Comparison of ENCODE assay signal across 16 cellular contexts in the genomic region with DNA sequence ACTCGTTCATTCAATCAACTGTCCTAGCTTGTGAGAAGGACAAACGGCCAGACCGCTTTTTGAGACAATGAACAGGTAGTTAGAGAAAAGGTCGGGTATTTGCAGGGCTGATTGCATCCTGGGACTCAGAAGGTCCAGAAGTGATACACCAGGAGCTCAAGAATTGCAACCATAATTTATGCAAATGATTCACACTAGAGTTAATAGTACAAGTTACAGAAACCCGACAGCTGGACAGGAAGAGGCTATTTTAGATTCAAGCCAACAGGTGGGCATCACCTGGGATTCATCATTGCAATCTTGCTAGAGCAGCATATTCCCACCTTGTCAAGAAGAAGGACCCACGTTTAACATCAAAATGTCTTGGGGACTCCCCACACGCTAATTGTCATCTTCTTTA.
DNase-seq lines count a peak whose midpoint lies in the region; ATAC-seq and TF ChIP-seq lines count a peak whose summit lies in the region.
"Had no signal": no experiment of that assay in that cellular context is flagged by ENCODE, and none has a peak within 500 bp of the region (broad histone marks: within the 10 kb centered on the region; RNA-seq: fewer than 3 reads in every experiment).

No MANE protein-coding gene starts in this region.

- no peaks in the 10 kb centered on the region for H3K27me3 Mint-ChIP-seq in central memory CD8-positive, alpha-beta T cell
- H3K27me3 Mint-ChIP-seq: activated CD8-positive, alpha-beta T cell treated with anti-CD3 and anti-CD28 coated beads for 36 hours had no signal

- peaks cover 20% of the 10 kb centered on the region for H3K4me1 Mint-ChIP-seq in central memory CD8-positive, alpha-beta T cell

- CTCF ChIA-PET in PC-3 (lab: Charles Lee): no interaction called here

- H3K4me3 Mint-ChIP-seq in central memory CD8-positive, alpha-beta T cell: no peak overlapping the region
- H3K4me3 Mint-ChIP-seq: natural killer cell had no signal

- H3K27ac ChIP-seq in aorta (ENCODE audit: low read depth in 1 of 2, low read length in 2 of 2) (no peak overlapping the region), right atrium auricular region (no peak overlapping the region), PC-3 (ENCODE audit: low read length) (no peak overlapping the region)
- H3K27ac ChIP-seq: prostate gland, SK-N-MC had no signal

- TF ChIP-seq CTCF in right atrium auricular region (IDR thresholded peaks at IDR 0.05) (no peak), PC-3 (conservative IDR thresholded peaks at IDR 0.05; ENCODE audit: low read depth, low read length) (no peak)

- H3K36me3 ChIP-seq in aorta (ENCODE audit: control insufficient read depth in 1 of 2, insufficient read depth in 2 of 2, low read length in 1 of 2) (no peaks in the 10 kb centered on the region), right atrium auricular region (no peaks in the 10 kb centered on the region), PC-3 (ENCODE audit: low read depth, low read length) (no peaks in the 10 kb centered on the region)
- H3K36me3 ChIP-seq: BE2C, prostate gland had no signal

- H3K36me3 Mint-ChIP-seq in central memory CD8-positive, alpha-beta T cell (ENCODE audit: insufficient read depth): no peaks in the 10 kb centered on the region
- H3K36me3 Mint-ChIP-seq: natural killer cell had no signal

- H3K79me2 ChIP-seq in PC-3 (ENCODE audit: low read length): no peaks in the 10 kb centered on the region

- H3K9me2 ChIP-seq in PC-3 (replicated peaks; ENCODE audit: low read length): no peaks in the 10 kb centered on the region

- no TSS peak for BruUV-seq in PC-3 (replicated peaks; lab: Mats Ljungman, UMichigan)

- H3K4me3 ChIP-seq in aorta (ENCODE audit: low read length in 2 of 2) (no peak overlapping the region), right atrium auricular region (no peak overlapping the region), PC-3 (ENCODE audit: low read length) (no peak overlapping the region)
- H3K4me3 ChIP-seq: lung, prostate gland, SK-N-MC had no signal

- H3K9ac ChIP-seq in PC-3 (ENCODE audit: low read length): no peak overlapping the region

- H2AFZ ChIP-seq in PC-3 (ENCODE audit: low read length): no peak overlapping the region

- 92 to 94% methylated on average over 7 of the region's 7 CpGs for WGBS in aorta, 2 donors

- H3K4me2 ChIP-seq in PC-3 (ENCODE audit: low read length): no peak overlapping the region

- no peaks in the 10 kb centered on the region for H3F3A ChIP-seq in PC-3 (ENCODE audit: low read length, unreplicated experiment)

- H3K9me3 Mint-ChIP-seq in central memory CD8-positive, alpha-beta T cell: no peaks in the 10 kb centered on the region
- H3K9me3 Mint-ChIP-seq: activated CD8-positive, alpha-beta T cell treated with anti-CD3 and anti-CD28 coated beads for 36 hours; natural killer cell had no signal

- no peak for DNase-seq in central memory CD8-positive, alpha-beta T cell (ENCODE audit: low spot score in 2 of 2)
- no peak for DNase-seq in aorta
- no peak for DNase-seq in right atrium auricular region (ENCODE audit: low spot score)
- no peak for DNase-seq in PC-3
- no peak for DNase-seq in LoVo (ENCODE audit: low spot score)
- DNase-seq: activated CD8-positive, alpha-beta T cell treated with anti-CD3 and anti-CD28 coated beads for 36 hours; BE2C; GOT3; natural killer cell; NCI-H2171 had no signal

- H3K9me3 ChIP-seq in aorta (ENCODE audit: control insufficient read depth, low read length) (no peaks in the 10 kb centered on the region), right atrium auricular region (no peaks in the 10 kb centered on the region), PC-3 (ENCODE audit: low read length) (no peaks in the 10 kb centered on the region)
- H3K9me3 ChIP-seq: BE2C, prostate gland had no signal

- ATAC-seq in GM18867 (IDR thresholded peaks at IDR 0.05; ENCODE audit: unreplicated experiment) (peak; percentile 59), GM21717 (IDR thresholded peaks at IDR 0.05; ENCODE audit: unreplicated experiment) (peak; percentile 37), HG03354 (IDR thresholded peaks at IDR 0.05; ENCODE audit: poor library complexity, severe bottlenecking, unreplicated experiment) (peak; percentile 63), aorta (ENCODE audit: low FRiP score) (no peak), PC-3 (no peak)
- no peak for ATAC-seq in central memory CD8-positive, alpha-beta T cell (replicated peaks; ENCODE audit: extremely low read depth, poor library complexity, severe bottlenecking)

- H3K4me1 ChIP-seq in aorta (ENCODE audit: control insufficient read depth in 1 of 2, insufficient read depth in 2 of 2, low read length in 2 of 2) (no peaks in the 10 kb centered on the region), right atrium auricular region (no peaks in the 10 kb centered on the region), PC-3 (ENCODE audit: insufficient read depth, low read length) (no peaks in the 10 kb centered on the region)
- H3K4me1 ChIP-seq: BE2C, prostate gland had no signal

- POLR2A ChIA-PET in PC-3 (lab: Charles Lee; ENCODE audit: unreplicated experiment): no interaction called here

- H4K20me1 ChIP-seq in PC-3 (ENCODE audit: low read length): no peaks in the 10 kb centered on the region

- H3K27ac Mint-ChIP-seq in central memory CD8-positive, alpha-beta T cell (ENCODE audit: low read depth): peak overlapping the region; percentile 40

- H3K27me3 ChIP-seq in aorta (ENCODE audit: control insufficient read depth in 1 of 2, insufficient read depth in 2 of 2, low read length in 1 of 2) (no peaks in the 10 kb centered on the region), right atrium auricular region (no peaks in the 10 kb centered on the region), PC-3 (ENCODE audit: low read length) (no peaks in the 10 kb centered on the region)
- H3K27me3 ChIP-seq: BE2C had no signal

- intact Hi-C loops in aorta (cut with DNase I): no loop called here
- intact Hi-C loops in PC-3 (cut with micrococcal nuclease): no loop called here

Comparison
In these comparisons a context has a peak if more than half of its experiments do, and no peak if none do; other contexts are left out.
1. ATAC-seq: peak in GM18867 (single experiment), GM21717 (single experiment) and HG03354 (single experiment); none in central memory CD8-positive, alpha-beta T cell (single experiment), aorta (single experiment) and PC-3 (single experiment).